In the genomic region with DNA sequence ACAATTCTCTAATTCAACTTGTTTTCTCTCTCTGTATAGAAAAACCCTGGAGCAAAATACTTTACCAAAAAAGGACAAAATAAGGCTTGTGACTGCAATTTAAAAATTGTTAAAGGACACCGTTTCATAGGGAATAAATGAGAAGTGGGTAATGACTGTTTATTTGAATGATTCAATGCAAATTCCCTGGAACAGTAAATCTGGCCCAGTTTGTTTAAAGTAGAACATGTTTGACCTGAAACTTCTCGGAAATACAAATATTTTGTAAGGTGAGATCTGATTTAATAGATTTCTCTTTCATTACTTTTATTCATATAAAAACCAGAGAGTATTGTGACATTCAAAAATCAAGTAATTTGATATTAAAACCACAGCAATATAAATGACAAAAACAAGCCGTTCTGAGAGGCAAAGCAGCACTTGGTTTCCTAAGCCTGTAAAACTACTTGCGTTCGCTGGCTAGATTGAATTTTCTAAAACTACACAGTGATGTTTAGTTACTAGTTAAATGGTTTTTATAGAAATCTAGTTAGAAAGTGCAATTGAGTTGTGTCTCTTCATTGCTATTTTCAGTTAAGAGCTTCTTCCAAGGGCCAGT, we compare ENCODE assay signal across 1 cellular context.
TF ChIP-seq lines count a peak whose summit lies in the region.

No MANE protein-coding gene starts in this region.

TF ChIP-seq in GM23338, 12 proteins besides CTCF, POLR2A, EP300 and RAD21 (continued from another document):
- TF ChIP-seq, protein P1, sequence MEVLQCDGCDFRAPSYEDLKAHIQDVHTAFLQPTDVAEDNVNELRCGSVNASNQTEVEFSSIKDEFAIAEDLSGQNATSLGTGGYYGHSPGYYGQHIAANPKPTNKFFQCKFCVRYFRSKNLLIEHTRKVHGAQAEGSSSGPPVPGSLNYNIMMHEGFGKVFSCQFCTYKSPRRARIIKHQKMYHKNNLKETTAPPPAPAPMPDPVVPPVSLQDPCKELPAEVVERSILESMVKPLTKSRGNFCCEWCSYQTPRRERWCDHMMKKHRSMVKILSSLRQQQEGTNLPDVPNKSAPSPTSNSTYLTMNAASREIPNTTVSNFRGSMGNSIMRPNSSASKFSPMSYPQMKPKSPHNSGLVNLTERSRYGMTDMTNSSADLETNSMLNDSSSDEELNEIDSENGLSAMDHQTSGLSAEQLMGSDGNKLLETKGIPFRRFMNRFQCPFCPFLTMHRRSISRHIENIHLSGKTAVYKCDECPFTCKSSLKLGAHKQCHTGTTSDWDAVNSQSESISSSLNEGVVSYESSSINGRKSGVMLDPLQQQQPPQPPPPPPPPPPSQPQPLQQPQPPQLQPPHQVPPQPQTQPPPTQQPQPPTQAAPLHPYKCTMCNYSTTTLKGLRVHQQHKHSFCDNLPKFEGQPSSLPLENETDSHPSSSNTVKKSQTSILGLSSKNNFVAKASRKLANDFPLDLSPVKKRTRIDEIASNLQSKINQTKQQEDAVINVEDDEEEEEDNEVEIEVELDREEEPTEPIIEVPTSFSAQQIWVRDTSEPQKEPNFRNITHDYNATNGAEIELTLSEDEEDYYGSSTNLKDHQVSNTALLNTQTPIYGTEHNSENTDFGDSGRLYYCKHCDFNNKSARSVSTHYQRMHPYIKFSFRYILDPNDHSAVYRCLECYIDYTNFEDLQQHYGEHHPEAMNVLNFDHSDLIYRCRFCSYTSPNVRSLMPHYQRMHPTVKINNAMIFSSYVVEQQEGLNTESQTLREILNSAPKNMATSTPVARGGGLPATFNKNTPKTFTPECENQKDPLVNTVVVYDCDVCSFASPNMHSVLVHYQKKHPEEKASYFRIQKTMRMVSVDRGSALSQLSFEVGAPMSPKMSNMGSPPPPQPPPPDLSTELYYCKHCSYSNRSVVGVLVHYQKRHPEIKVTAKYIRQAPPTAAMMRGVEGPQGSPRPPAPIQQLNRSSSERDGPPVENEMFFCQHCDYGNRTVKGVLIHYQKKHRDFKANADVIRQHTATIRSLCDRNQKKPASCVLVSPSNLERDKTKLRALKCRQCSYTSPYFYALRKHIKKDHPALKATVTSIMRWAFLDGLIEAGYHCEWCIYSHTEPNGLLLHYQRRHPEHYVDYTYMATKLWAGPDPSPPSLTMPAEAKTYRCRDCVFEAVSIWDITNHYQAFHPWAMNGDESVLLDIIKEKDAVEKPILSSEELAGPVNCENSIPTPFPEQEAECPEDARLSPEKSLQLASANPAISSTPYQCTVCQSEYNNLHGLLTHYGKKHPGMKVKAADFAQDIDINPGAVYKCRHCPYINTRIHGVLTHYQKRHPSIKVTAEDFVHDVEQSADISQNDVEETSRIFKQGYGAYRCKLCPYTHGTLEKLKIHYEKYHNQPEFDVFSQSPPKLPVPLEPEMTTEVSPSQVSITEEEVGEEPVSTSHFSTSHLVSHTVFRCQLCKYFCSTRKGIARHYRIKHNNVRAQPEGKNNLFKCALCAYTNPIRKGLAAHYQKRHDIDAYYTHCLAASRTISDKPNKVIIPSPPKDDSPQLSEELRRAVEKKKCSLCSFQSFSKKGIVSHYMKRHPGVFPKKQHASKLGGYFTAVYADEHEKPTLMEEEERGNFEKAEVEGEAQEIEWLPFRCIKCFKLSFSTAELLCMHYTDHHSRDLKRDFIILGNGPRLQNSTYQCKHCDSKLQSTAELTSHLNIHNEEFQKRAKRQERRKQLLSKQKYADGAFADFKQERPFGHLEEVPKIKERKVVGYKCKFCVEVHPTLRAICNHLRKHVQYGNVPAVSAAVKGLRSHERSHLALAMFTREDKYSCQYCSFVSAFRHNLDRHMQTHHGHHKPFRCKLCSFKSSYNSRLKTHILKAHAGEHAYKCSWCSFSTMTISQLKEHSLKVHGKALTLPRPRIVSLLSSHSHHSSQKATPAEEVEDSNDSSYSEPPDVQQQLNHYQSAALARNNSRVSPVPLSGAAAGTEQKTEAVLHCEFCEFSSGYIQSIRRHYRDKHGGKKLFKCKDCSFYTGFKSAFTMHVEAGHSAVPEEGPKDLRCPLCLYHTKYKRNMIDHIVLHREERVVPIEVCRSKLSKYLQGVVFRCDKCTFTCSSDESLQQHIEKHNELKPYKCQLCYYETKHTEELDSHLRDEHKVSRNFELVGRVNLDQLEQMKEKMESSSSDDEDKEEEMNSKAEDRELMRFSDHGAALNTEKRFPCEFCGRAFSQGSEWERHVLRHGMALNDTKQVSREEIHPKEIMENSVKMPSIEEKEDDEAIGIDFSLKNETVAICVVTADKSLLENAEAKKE (CRISPR knock-in tag; IDR thresholded peaks at IDR 0.05), result no peak
- TF ChIP-seq, protein P2, sequence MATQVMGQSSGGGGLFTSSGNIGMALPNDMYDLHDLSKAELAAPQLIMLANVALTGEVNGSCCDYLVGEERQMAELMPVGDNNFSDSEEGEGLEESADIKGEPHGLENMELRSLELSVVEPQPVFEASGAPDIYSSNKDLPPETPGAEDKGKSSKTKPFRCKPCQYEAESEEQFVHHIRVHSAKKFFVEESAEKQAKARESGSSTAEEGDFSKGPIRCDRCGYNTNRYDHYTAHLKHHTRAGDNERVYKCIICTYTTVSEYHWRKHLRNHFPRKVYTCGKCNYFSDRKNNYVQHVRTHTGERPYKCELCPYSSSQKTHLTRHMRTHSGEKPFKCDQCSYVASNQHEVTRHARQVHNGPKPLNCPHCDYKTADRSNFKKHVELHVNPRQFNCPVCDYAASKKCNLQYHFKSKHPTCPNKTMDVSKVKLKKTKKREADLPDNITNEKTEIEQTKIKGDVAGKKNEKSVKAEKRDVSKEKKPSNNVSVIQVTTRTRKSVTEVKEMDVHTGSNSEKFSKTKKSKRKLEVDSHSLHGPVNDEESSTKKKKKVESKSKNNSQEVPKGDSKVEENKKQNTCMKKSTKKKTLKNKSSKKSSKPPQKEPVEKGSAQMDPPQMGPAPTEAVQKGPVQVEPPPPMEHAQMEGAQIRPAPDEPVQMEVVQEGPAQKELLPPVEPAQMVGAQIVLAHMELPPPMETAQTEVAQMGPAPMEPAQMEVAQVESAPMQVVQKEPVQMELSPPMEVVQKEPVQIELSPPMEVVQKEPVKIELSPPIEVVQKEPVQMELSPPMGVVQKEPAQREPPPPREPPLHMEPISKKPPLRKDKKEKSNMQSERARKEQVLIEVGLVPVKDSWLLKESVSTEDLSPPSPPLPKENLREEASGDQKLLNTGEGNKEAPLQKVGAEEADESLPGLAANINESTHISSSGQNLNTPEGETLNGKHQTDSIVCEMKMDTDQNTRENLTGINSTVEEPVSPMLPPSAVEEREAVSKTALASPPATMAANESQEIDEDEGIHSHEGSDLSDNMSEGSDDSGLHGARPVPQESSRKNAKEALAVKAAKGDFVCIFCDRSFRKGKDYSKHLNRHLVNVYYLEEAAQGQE (IDR thresholded peaks at IDR 0.05; ENCODE audit: unreplicated experiment), result no peak
- no peak for TF ChIP-seq NANOG (IDR thresholded peaks at IDR 0.05; ENCODE audit: borderline replicate concordance)
- TF ChIP-seq EZH2 (IDR thresholded peaks at IDR 0.05; ENCODE audit: low read depth, unreplicated experiment), result no peak
- TF ChIP-seq, protein P3, sequence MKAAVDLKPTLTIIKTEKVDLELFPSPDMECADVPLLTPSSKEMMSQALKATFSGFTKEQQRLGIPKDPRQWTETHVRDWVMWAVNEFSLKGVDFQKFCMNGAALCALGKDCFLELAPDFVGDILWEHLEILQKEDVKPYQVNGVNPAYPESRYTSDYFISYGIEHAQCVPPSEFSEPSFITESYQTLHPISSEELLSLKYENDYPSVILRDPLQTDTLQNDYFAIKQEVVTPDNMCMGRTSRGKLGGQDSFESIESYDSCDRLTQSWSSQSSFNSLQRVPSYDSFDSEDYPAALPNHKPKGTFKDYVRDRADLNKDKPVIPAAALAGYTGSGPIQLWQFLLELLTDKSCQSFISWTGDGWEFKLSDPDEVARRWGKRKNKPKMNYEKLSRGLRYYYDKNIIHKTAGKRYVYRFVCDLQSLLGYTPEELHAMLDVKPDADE (IDR thresholded peaks at IDR 0.05), result no peak
- TF ChIP-seq CREB1 (CRISPR knock-in tag; IDR thresholded peaks at IDR 0.05; ENCODE audit: low read depth), result no peak
- TF ChIP-seq STAT1 (IDR thresholded peaks at IDR 0.05; ENCODE audit: unreplicated experiment), result no peak
